In genomic region chr2:40197121-40197520, GRCh38 we compare ENCODE assay signal across 17 cellular contexts.
A peak's percentile ranks its signal among the peaks of the same experiment; 100 is the strongest.
DNase-seq lines count a peak whose midpoint lies in the region; ATAC-seq and TF ChIP-seq lines count a peak whose summit lies in the region.
"Had no signal": no experiment of that assay in that cellular context is flagged by ENCODE, and none has a peak within 500 bp of the region (broad histone marks: within the 10 kb centered on the region; RNA-seq: fewer than 3 reads in every experiment).

No MANE protein-coding gene starts in this region.

- TF ChIP-seq CTCF in cardiac muscle cell (IDR thresholded peaks at IDR 0.05; ENCODE audit: low read depth, low read length): no peak

- H3K4me3 ChIP-seq in cardiac muscle cell: no peak overlapping the region
- H3K4me3 ChIP-seq: BLaER1 treated with 17β-estradiol and CSF1 and Interleukin-3, amounts not matched to agents 10 nM and 100 nM; GM23248; K562; PC-9; SJSA1 had no signal

- peak overlapping the region; percentile 59 for H3K27ac ChIP-seq in cardiac muscle cell
- H3K27ac ChIP-seq: BLaER1 treated with 17β-estradiol and CSF1 and Interleukin-3, amounts not matched to agents 10 nM and 100 nM; GM23248; PC-9; SJSA1 had no signal

- intact Hi-C loops in cardiac septum (cut with DNase I): no loop called here

- DNase-seq in cardiac muscle cell (ENCODE audit: low read depth in 1 of 2, low spot score in 1 of 2): no peak
- no peak for DNase-seq in cardiac septum (ENCODE audit: low spot score)
- DNase-seq in NCI-H1694 treated with DMSO at 0.1 percent for 48 hours (lab: John Stamatoyannopoulos, UW): peak; percentile 94
- no peak for DNase-seq in NCI-H1436 (lab: John Stamatoyannopoulos, UW)
- DNase-seq in activated naive CD4-positive, alpha-beta T cell treated with anti-CD3 and anti-CD28 coated beads, Interleukin-2, amount 50 U/mL, for 16 hours: no peak
- DNase-seq: GM23248, MV-4-11, NCI-H1436 treated with DMSO at 0.1 percent for 48 hours, NCI-H774, PC-9 had no signal

- peaks cover 9% of the 10 kb centered on the region for H3K4me1 ChIP-seq in cardiac muscle cell (ENCODE audit: low read depth)
- H3K4me1 ChIP-seq: BLaER1 treated with 17β-estradiol and CSF1 and Interleukin-3, amounts not matched to agents 10 nM and 100 nM; SJSA1 had no signal

- no peaks in the 10 kb centered on the region for H3K36me3 ChIP-seq in cardiac muscle cell
- H3K36me3 ChIP-seq: BLaER1 treated with 17β-estradiol and CSF1 and Interleukin-3, amounts not matched to agents 10 nM and 100 nM; SJSA1 had no signal

- no peaks in the 10 kb centered on the region for H3K27me3 ChIP-seq in cardiac muscle cell
- H3K27me3 ChIP-seq: BLaER1 treated with 17β-estradiol and CSF1 and Interleukin-3, amounts not matched to agents 10 nM and 100 nM; SJSA1 had no signal

- H3K9me3 ChIP-seq in cardiac muscle cell (ENCODE audit: low read depth): no peaks in the 10 kb centered on the region
- H3K9me3 ChIP-seq: BLaER1 treated with 17β-estradiol and CSF1 and Interleukin-3, amounts not matched to agents 10 nM and 100 nM; SJSA1 had no signal

- ATAC-seq in SK-N-SH treated with all-trans-retinoic acid at 6 μM for 48 hours (no peak), HG03039 (IDR thresholded peaks at IDR 0.05; ENCODE audit: unreplicated experiment) (no peak), GM18517 (IDR thresholded peaks at IDR 0.05; ENCODE audit: unreplicated experiment) (no peak)
- ATAC-seq: HCT116, K562 had no signal

TF ChIP-seq in SK-N-SH treated with all-trans-retinoic acid at 6 μM for 48 hours, 23 proteins besides CTCF, POLR2A, EP300 and RAD21:
- TF ChIP-seq ISL1 (CRISPR knock-in tag; IDR thresholded peaks at IDR 0.05): peak; percentile 38
- TF ChIP-seq GLIS3 (CRISPR knock-in tag; IDR thresholded peaks at IDR 0.05): no peak
- 0 out of 2 replicates have a peak, but pooled peaks have one; percentile 33 for TF ChIP-seq TCF4 (CRISPR knock-in tag; IDR thresholded peaks at IDR 0.05; ENCODE audit: borderline replicate concordance)
